Comparison of ENCODE assay signal across 8 cellular contexts in the genomic region with DNA sequence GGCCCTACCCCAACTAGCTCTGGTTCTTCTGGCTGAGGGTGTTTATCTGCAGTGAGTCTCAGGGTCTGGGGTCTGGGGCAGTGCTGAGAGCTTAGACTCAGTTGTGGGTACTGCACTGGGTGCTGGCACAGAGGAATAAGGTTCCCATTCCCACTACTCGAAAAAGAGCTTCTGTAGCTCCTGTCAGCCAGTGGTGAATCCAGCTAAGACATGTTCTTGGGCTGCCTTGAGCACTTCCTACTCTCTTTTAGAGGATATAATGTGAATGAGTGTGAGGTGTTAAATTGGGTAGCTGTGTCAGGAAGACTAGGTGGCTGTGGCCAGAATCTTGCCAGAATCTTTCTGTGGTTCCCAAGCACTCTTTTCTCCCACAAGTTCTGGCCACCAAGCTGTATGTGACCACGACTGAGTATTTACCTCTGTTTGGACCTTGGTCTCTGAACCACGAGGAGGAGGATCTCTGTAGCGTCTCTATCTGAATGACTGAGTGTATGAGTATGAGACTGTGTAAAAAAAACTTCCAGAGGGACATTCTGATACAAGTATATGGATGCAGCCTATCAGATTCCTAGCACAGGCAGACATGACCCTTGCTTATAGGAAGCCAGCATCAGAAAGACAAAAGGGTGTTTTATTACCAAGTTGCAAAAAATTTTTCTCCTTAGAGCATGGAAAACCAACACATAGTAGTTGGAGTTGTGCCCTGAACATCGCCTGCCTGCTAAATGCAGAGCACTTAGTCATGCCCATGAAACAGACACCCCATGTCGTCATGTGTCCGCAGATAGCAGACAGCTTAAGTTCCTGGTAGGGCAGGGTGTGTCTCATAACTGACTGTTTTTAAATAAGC. TPM values are rescaled to one million over a fixed set of nuclear protein-coding genes. Genes with fewer than 3 reads are reported as not detected.
DNase-seq lines count a peak whose midpoint lies in the region; ATAC-seq, FAIRE-seq and TF ChIP-seq lines count a peak whose summit lies in the region.

No MANE protein-coding gene starts in this region.

- no peaks in the 10 kb centered on the region for H3K36me3 ChIP-seq in Caco-2 (ENCODE audit: control insufficient read depth, insufficient read depth, low read length)

- CTCF ChIA-PET in Caco-2 (lab: Charles Lee), result interaction anchor here (0.7 to 1.3 kb wide), 4 partner anchors 39 to 78 kb away, joined by 3 to 6 read pairs (median 4); a partner anchor contains a TSS

- no peak overlapping the region for H3K4me3 ChIP-seq in Caco-2 (ENCODE audit: low read depth, low read length)

- no TSS peak for BruUV-seq in Caco-2 (replicated peaks; lab: Mats Ljungman, UMichigan)

- peak overlapping the region; percentile 11 for H3K4me3 Mint-ChIP-seq in Caco-2 (ENCODE audit: unreplicated experiment)

- intact Hi-C loops in Caco-2 (cut with micrococcal nuclease; ENCODE audit: unreplicated experiment), result loop anchor here (2.0 kb wide), 1 partner anchor 46 kb away; no protein-coding TSS in a partner anchor

- no peaks in the 10 kb centered on the region for H3K9me3 ChIP-seq in Caco-2

- POLR2A ChIA-PET in Caco-2 (lab: Charles Lee), result interaction anchor here (0.7 to 0.8 kb wide), 2 partner anchors 13 to 31 kb away, joined by 4 to 5 read pairs; a partner anchor contains a TSS

- H3K4me1 Mint-ChIP-seq in Caco-2 (ENCODE audit: low read depth, unreplicated experiment), result peaks cover 25% of the 10 kb centered on the region

- H3K36me3 Mint-ChIP-seq in Caco-2 (ENCODE audit: insufficient read depth, unreplicated experiment), result peaks cover 41% of the 10 kb centered on the region

- FAIRE-seq in RCC 7860 (lab: Jason Lieb, UNC), result peak; percentile 79

- DNase-seq in Caco-2 (peak in 1 of 2 experiments; percentile 44), RCC 7860 (ENCODE audit: low spot score) (peak; percentile 72), occipital lobe (lab: John Stamatoyannopoulos, UW) (peak; percentile 28), SKM-1 (lab: John Stamatoyannopoulos, UW; ENCODE audit: unreplicated experiment) (no peak), NCI-H1694 (lab: John Stamatoyannopoulos, UW) (no peak)
- DNase-seq in stimulated activated CD4-positive, alpha-beta T cell treated with anti-CD3 and anti-CD28 coated beads, Interleukin-4, amount 100 ng/mL, for 1 hour, result no peak

- H3K27me3 Mint-ChIP-seq in Caco-2 (ENCODE audit: insufficient read depth, unreplicated experiment), result no peaks in the 10 kb centered on the region

- H3K27ac Mint-ChIP-seq in Caco-2 (ENCODE audit: unreplicated experiment), result peak overlapping the region; percentile 42

- no peak for TF ChIP-seq CTCF in Caco-2 (IDR thresholded peaks at IDR 0.05; ENCODE audit: insufficient read depth in 1 of 2, low read depth in 1 of 2, low read length in 1 of 2, severe bottlenecking in 1 of 2, unreplicated experiment in 1 of 2)

- peaks cover 22% of the 10 kb centered on the region for H3K4me1 ChIP-seq in Caco-2

- H3K27me3 ChIP-seq in Caco-2 (replicated peaks; ENCODE audit: control insufficient read depth, insufficient read depth, low read length), result no peaks in the 10 kb centered on the region

- H3K9me3 Mint-ChIP-seq in Caco-2 (ENCODE audit: unreplicated experiment), result no peaks in the 10 kb centered on the region

- ATAC-seq in esophagus mucosa (peak; percentile 94), GM21515 (IDR thresholded peaks at IDR 0.05; ENCODE audit: unreplicated experiment) (no peak)

RNA-seq across cellular contexts. Expression of a gene that starts 30.6 kb away (rescaled TPM):
- 154 and 177 TPM in 2 replicates for total RNA-seq in Caco-2 (2022)
- 48.3 TPM for total RNA-seq in esophagus mucosa
- total RNA-seq in occipital lobe, result 21.2 TPM

RNA-seq across cellular contexts. Expression of a gene that starts 53.6 kb away (rescaled TPM):
- total RNA-seq in Caco-2 (2022) (0.77 and 0.93 TPM in 2 replicates), esophagus mucosa (0.08 TPM), occipital lobe (7.3 TPM)

Comparison
In these comparisons a context has a peak if more than half of its experiments do, and no peak if none do; other contexts are left out.
1. DNase-seq: peak in RCC 7860 (single experiment) and occipital lobe (single experiment); none in SKM-1 (single experiment), NCI-H1694 (single experiment) and stimulated activated CD4-positive, alpha-beta T cell treated with anti-CD3 and anti-CD28 coated beads, Interleukin-4, amount 100 ng/mL, for 1 hour (single experiment).